ENCODE assay signal across 1 cellular context in the genomic region with DNA sequence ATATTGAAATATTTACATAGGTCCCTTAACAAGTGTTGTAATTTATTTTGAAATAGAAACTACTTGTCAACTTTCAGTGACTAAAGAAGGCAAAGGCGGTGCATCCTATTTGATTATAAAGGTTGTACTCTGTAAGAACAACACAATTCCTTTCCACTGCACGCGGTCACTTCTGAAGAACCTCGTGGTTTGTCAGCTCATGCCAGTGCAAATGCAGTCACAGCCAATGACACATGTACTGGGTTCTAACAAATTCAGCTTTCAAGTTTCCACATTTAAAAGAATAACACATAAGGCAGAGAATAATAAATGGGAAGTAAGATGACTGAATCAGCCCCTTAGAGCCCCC.
TF ChIP-seq lines count a peak whose summit lies in the region.

No MANE protein-coding gene starts in this region.

TF ChIP-seq in GM23338, 12 proteins besides CTCF, POLR2A, EP300 and RAD21 (continued from another document):
- TF ChIP-seq, protein P1, sequence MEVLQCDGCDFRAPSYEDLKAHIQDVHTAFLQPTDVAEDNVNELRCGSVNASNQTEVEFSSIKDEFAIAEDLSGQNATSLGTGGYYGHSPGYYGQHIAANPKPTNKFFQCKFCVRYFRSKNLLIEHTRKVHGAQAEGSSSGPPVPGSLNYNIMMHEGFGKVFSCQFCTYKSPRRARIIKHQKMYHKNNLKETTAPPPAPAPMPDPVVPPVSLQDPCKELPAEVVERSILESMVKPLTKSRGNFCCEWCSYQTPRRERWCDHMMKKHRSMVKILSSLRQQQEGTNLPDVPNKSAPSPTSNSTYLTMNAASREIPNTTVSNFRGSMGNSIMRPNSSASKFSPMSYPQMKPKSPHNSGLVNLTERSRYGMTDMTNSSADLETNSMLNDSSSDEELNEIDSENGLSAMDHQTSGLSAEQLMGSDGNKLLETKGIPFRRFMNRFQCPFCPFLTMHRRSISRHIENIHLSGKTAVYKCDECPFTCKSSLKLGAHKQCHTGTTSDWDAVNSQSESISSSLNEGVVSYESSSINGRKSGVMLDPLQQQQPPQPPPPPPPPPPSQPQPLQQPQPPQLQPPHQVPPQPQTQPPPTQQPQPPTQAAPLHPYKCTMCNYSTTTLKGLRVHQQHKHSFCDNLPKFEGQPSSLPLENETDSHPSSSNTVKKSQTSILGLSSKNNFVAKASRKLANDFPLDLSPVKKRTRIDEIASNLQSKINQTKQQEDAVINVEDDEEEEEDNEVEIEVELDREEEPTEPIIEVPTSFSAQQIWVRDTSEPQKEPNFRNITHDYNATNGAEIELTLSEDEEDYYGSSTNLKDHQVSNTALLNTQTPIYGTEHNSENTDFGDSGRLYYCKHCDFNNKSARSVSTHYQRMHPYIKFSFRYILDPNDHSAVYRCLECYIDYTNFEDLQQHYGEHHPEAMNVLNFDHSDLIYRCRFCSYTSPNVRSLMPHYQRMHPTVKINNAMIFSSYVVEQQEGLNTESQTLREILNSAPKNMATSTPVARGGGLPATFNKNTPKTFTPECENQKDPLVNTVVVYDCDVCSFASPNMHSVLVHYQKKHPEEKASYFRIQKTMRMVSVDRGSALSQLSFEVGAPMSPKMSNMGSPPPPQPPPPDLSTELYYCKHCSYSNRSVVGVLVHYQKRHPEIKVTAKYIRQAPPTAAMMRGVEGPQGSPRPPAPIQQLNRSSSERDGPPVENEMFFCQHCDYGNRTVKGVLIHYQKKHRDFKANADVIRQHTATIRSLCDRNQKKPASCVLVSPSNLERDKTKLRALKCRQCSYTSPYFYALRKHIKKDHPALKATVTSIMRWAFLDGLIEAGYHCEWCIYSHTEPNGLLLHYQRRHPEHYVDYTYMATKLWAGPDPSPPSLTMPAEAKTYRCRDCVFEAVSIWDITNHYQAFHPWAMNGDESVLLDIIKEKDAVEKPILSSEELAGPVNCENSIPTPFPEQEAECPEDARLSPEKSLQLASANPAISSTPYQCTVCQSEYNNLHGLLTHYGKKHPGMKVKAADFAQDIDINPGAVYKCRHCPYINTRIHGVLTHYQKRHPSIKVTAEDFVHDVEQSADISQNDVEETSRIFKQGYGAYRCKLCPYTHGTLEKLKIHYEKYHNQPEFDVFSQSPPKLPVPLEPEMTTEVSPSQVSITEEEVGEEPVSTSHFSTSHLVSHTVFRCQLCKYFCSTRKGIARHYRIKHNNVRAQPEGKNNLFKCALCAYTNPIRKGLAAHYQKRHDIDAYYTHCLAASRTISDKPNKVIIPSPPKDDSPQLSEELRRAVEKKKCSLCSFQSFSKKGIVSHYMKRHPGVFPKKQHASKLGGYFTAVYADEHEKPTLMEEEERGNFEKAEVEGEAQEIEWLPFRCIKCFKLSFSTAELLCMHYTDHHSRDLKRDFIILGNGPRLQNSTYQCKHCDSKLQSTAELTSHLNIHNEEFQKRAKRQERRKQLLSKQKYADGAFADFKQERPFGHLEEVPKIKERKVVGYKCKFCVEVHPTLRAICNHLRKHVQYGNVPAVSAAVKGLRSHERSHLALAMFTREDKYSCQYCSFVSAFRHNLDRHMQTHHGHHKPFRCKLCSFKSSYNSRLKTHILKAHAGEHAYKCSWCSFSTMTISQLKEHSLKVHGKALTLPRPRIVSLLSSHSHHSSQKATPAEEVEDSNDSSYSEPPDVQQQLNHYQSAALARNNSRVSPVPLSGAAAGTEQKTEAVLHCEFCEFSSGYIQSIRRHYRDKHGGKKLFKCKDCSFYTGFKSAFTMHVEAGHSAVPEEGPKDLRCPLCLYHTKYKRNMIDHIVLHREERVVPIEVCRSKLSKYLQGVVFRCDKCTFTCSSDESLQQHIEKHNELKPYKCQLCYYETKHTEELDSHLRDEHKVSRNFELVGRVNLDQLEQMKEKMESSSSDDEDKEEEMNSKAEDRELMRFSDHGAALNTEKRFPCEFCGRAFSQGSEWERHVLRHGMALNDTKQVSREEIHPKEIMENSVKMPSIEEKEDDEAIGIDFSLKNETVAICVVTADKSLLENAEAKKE (CRISPR knock-in tag; IDR thresholded peaks at IDR 0.05): no peak
- TF ChIP-seq EZH2 (IDR thresholded peaks at IDR 0.05; ENCODE audit: low read depth, unreplicated experiment): no peak
TF ChIP-seq in GM23338: peak in this region for 0.
